In the genomic region with DNA sequence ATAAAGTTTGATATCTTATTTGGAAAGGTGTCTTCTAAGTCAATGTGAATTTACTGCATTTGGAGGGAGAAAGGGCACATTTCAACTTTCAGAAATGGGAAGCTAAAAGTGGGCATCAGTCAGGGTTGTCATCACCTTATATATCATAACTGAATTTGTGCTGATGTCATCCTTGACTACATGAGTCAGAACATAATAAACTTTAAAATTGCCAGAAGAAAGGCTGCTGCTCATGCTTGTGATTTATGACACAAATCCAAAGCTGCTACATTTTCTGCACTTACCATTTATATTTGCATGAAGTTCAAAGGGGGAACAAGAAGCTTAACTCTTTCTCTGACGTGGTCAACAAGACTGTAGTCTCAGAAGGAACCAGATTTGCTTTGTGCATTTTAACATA, we compare ENCODE assay signal across 16 cellular contexts.
"Had no signal": no experiment of that assay in that cellular context is flagged by ENCODE, and none has a peak within 500 bp of the region (broad histone marks: within the 10 kb centered on the region; RNA-seq: fewer than 3 reads in every experiment).

No MANE protein-coding gene starts in this region.

- H3K9ac ChIP-seq: neural progenitor cell had no signal

- H3K4me3 ChIP-seq: cardiac muscle cell, lung, neural progenitor cell, ovary, stomach, uterus had no signal

- H2AFZ ChIP-seq: neural progenitor cell had no signal

- H3K27ac ChIP-seq: cardiac muscle cell, neural progenitor cell, ovary, stomach, uterus had no signal

- H3K9me3 ChIP-seq: ovary, stomach, uterus had no signal

- H3K27me3 ChIP-seq: cardiac muscle cell, neural progenitor cell, ovary, stomach, uterus had no signal

- H3K4me2 ChIP-seq: neural progenitor cell had no signal

- H3K36me3 ChIP-seq: cardiac muscle cell, neural progenitor cell, ovary, stomach, uterus had no signal

- FAIRE-seq: astrocyte, endometrium had no signal

- H3K4me1 ChIP-seq: stomach, uterus had no signal

- DNase-seq: activated CD4-positive, alpha-beta T cell treated with anti-CD3 and anti-CD28 coated beads, Interleukin-2, amount 50 U/mL, for 48 hours; activated CD4-positive, CD25-positive, alpha-beta regulatory T cell; activated naive CD4-positive, alpha-beta T cell; head of caudate nucleus; left colon; midbrain; ovary; stimulated activated CD4-positive, alpha-beta T cell treated with anti-CD3 and anti-CD28 coated beads, Interleukin-2, amount 100 ng/mL, for 48 hours; stomach; uterus had no signal

- ATAC-seq: esophagus mucosa, left colon had no signal
